Comparison of ENCODE assay signal across 8 cellular contexts in the genomic region with DNA sequence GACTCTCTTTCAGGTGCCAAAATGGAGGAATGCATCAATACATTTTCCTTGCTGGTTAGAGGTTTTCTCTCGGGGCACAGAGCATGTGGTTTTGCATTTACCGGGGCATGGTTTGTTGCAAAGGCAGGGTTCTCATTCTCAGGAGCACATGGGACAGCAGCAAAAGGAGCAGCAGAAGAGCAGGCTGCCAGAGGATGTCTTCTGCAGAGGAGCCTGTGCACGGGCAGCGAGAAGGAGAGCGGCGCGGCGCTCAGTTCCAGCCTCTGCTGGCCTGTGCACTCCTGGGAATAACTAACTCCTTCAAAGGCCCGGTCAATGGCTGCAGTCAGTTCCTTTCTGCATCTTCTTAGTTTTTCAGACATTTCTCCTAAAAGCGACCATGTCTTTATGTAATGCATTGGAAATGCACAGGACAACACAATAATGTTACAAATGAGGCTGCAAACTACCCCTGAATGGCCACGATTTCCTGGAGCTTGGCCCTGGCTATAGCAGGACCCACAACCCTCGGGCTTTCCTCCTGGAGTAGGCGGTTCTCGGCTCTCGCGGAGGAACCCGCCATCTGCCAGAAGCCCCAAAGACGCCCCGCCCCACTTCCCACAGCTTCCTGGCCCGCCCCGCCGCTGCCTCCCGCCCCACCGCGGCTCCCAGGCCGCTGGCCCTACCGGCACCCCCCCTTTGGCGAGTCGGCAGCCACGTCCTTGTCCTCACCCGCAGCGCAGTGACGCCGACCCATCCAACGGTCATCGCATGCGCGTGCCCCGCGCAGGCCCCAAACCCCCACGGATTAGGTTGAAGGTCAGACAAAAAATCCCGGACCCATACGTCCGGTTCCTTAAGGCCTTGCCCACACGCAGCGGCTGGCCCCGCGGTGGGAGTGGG. TPM values are rescaled to one million over a fixed set of nuclear protein-coding genes. Genes with fewer than 3 reads are reported as not detected.
DNase-seq lines count a peak whose midpoint lies in the region; ATAC-seq and TF ChIP-seq lines count a peak whose summit lies in the region.

A gene (minus strand): TSS at position 758 of the 882 bp plus-strand sequence. CDS start 360 bp downstream, at position 398.

- H3K36me3 ChIP-seq in kidney epithelial cell (ENCODE audit: control insufficient read depth, insufficient read depth, low read length), result no peaks in the 10 kb centered on the region

- H3K27me3 ChIP-seq in kidney epithelial cell (ENCODE audit: control insufficient read depth, insufficient read depth, low read length), result no peaks in the 10 kb centered on the region

- DNase-seq in GM12865 (ENCODE audit: low read depth), result peak; percentile 85
- peak; percentile 67 to 81 for DNase-seq in activated CD4-positive, alpha-beta T cell treated with anti-CD3 and anti-CD28 coated beads for 24 hours (ENCODE audit: low read depth in 2 of 2)
- peak; percentile 77 for DNase-seq in cerebellar cortex (ENCODE audit: low spot score)
- DNase-seq in kidney epithelial cell (ENCODE audit: low read depth), result peak; percentile 29
- DNase-seq in stimulated activated CD4-positive, alpha-beta T cell treated with anti-CD3 and anti-CD28 coated beads, Interleukin-12 subunit alpha, Interleukin-12 subunit beta, amount 100 ng/mL, for 48 hours (ENCODE audit: low read depth in 2 of 3, low spot score in 1 of 3), result peak; percentile 61 to 82 (median 67)

- ATAC-seq in HG03565 (IDR thresholded peaks at IDR 0.05; ENCODE audit: unreplicated experiment), result peak; percentile 49
- no peak for ATAC-seq in GM18517 (IDR thresholded peaks at IDR 0.05; ENCODE audit: unreplicated experiment)
- ATAC-seq in HG02973 (IDR thresholded peaks at IDR 0.05; ENCODE audit: unreplicated experiment), result no peak

- TF ChIP-seq CTCF in GM12865 (IDR thresholded peaks at IDR 0.05; ENCODE audit: insufficient read depth, low read depth, low read length, missing control alignments) (no peak), kidney epithelial cell (IDR thresholded peaks at IDR 0.05; ENCODE audit: insufficient read depth, low read length, poor library complexity, severe bottlenecking) (no peak)

- peak within 1 kb of the TSS; percentile 72 for H3K4me3 ChIP-seq in GM12865 (ENCODE audit: low read depth, low read length)
- peak within 1 kb of the TSS; percentile 36 for H3K4me3 ChIP-seq in kidney epithelial cell (ENCODE audit: low read depth, low read length)

RNA-seq across cellular contexts. Expression of the gene that starts here (rescaled TPM):
- total RNA-seq in kidney epithelial cell, result 1.1 and 1.5 TPM in 2 replicates

Comparison
In these comparisons a context has a peak if more than half of its experiments do, and no peak if none do; other contexts are left out.
1. DNase-seq: peak in every context shown above with its lines; median percentile 85 in GM12865; 77 in cerebellar cortex; 74 in activated CD4-positive, alpha-beta T cell treated with anti-CD3 and anti-CD28 coated beads for 24 hours; 67 in stimulated activated CD4-positive, alpha-beta T cell treated with anti-CD3 and anti-CD28 coated beads, Interleukin-12 subunit alpha, Interleukin-12 subunit beta, amount 100 ng/mL, for 48 hours; 29 in kidney epithelial cell.